8 cellular contexts compared by ENCODE assay signal in the genomic region with DNA sequence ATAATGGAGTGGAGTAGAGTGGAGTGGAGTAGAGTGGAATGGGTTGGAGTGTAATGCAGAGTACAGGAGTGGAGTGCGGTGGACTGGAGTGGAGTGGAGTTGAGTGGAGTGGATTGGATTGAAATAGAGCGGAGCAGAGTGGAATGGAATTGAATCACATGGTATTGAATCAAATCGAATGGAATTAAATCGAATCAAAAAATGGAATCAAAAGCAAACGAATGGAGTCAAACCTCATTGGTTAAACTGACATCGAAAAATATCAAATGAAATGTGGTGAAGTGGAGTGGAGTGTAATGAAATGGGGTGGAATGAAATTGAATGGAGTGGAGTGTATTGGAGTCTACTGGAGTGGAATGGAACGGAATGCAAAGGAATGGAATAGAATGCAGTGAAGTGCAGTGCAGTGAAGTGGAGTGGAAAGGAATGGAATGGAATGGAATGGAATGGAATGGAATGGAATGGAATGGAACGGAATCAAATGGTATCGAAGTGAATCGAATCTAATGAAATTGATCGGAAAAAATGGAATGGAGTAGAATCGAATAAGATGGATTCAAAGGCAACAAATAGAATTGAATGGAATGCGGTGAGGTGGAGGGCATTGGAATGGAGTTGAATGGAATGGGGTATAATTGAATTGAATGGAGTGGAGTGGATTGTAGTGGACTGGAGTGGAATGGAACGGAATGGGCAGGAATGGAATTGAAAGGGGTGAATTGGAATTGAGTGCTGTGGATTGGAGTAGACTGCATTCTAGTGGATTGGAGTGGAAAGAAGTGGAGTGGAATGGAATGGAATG.
DNase-seq lines count a peak whose midpoint lies in the region; ATAC-seq and TF ChIP-seq lines count a peak whose summit lies in the region.
"Not testable (repeated sequence)": the region's sequence is repeated elsewhere in the genome, so short reads cannot be mapped to it uniquely, and the experiment has no call there.

No MANE protein-coding gene starts in this region.

- ATAC-seq in GM19455 (IDR thresholded peaks at IDR 0.05; ENCODE audit: unreplicated experiment) (peak; percentile 63), HG03432 (IDR thresholded peaks at IDR 0.05; ENCODE audit: unreplicated experiment) (peak; percentile 52), lower lobe of right lung (peak in 1 of 2 donors; percentile 95)

- H3K36me3 Mint-ChIP-seq in activated naive CD8-positive, alpha-beta T cell treated with anti-CD3 and anti-CD28 coated beads for 36 hours = peaks cover 24% of the 10 kb centered on the region

- not testable (repeated sequence) for TF ChIP-seq CTCF in AG10803 (conservative IDR thresholded peaks at IDR 0.05; ENCODE audit: low read length); lower lobe of right lung (IDR thresholded peaks at IDR 0.05)

- not testable (repeated sequence) for H3K4me3 ChIP-seq in AG10803 (ENCODE audit: low read length); lower lobe of right lung

- not testable (repeated sequence) for H3K4me1 Mint-ChIP-seq in activated naive CD8-positive, alpha-beta T cell treated with anti-CD3 and anti-CD28 coated beads for 36 hours

- peaks cover 30% of the 10 kb centered on the region for H3K9me3 Mint-ChIP-seq in activated naive CD8-positive, alpha-beta T cell treated with anti-CD3 and anti-CD28 coated beads for 36 hours

- H3K27me3 Mint-ChIP-seq in activated naive CD8-positive, alpha-beta T cell treated with anti-CD3 and anti-CD28 coated beads for 36 hours = not testable (repeated sequence)

- H3K4me3 Mint-ChIP-seq in activated naive CD8-positive, alpha-beta T cell treated with anti-CD3 and anti-CD28 coated beads for 36 hours = not testable (repeated sequence)

- H3K27ac Mint-ChIP-seq in activated naive CD8-positive, alpha-beta T cell treated with anti-CD3 and anti-CD28 coated beads for 36 hours = not testable (repeated sequence)

- DNase-seq in AG10803 (ENCODE audit: low read depth) (peak; percentile 28), fibroblast of gingiva (ENCODE audit: low read depth) (peak; percentile 59), lower lobe of right lung (peak; percentile 57)
- peak; percentile 20 for DNase-seq in activated CD4-positive, alpha-beta T cell treated with anti-CD3 and anti-CD28 coated beads for 48 hours
- DNase-seq in activated naive CD8-positive, alpha-beta T cell treated with anti-CD3 and anti-CD28 coated beads for 36 hours = peak; percentile 6
- DNase-seq in stimulated activated CD4-positive, alpha-beta T cell treated with anti-CD3 and anti-CD28 coated beads, Interleukin-1b, Interleukin-23, amount 100 ng/mL, for 48 hours = peak; percentile 16

- peaks cover 23% of the 10 kb centered on the region for H3K9me3 ChIP-seq in lower lobe of right lung

- H3K36me3 ChIP-seq in lower lobe of right lung = not testable (repeated sequence)

- intact Hi-C loops in lower lobe of right lung (cut with DNase I) = not testable (repeated sequence)

- not testable (repeated sequence) for H3K27ac ChIP-seq in lower lobe of right lung

- not testable (repeated sequence) for H3K4me1 ChIP-seq in lower lobe of right lung

- H3K27me3 ChIP-seq in lower lobe of right lung (ENCODE audit: low read depth) = not testable (repeated sequence)

Comparison
In these comparisons a context has a peak if more than half of its experiments do, and no peak if none do; other contexts are left out.
1. DNase-seq: peak in every context shown above with its lines; median percentile 59 in fibroblast of gingiva; 57 in lower lobe of right lung; 28 in AG10803; 20 in activated CD4-positive, alpha-beta T cell treated with anti-CD3 and anti-CD28 coated beads for 48 hours; 16 in stimulated activated CD4-positive, alpha-beta T cell treated with anti-CD3 and anti-CD28 coated beads, Interleukin-1b, Interleukin-23, amount 100 ng/mL, for 48 hours; 6 in activated naive CD8-positive, alpha-beta T cell treated with anti-CD3 and anti-CD28 coated beads for 36 hours.